Comparison of ENCODE assay signal across 8 cellular contexts in genomic region chr7:35537067-35538023, GRCh38.
DNase-seq lines count a peak whose midpoint lies in the region; ATAC-seq and TF ChIP-seq lines count a peak whose summit lies in the region.

No MANE protein-coding gene starts in this region.

- peak; percentile 97 for TF ChIP-seq CTCF in BJ (IDR thresholded peaks at IDR 0.05; ENCODE audit: insufficient read depth, low read depth, low read length)
- TF ChIP-seq CTCF in liver (IDR thresholded peaks at IDR 0.05; ENCODE audit: low read depth, low read length, missing input control): peak; percentile 93

- CTCF ChIA-PET in BJ (lab: Yijun Ruan, JAX): interaction anchor here (0.6 to 2.3 kb wide), 8 partner anchors 9 to 1285 kb away, joined by 3 to 7 read pairs (median 4); no protein-coding TSS in a partner anchor

- H3K4me1 ChIP-seq in liver (ENCODE audit: control insufficient read depth in 4 of 4, insufficient read depth in 4 of 4, low read length in 3 of 4): peaks cover 9 to 20% (median 15%) of the 10 kb centered on the region in 4 donors

- peak overlapping the region; percentile 83 to 91 for H3K27ac ChIP-seq in liver (ENCODE audit: low read depth in 1 of 2, low read length in 2 of 2)

- DNase-seq in BJ (ENCODE audit: low read depth) (no peak), NCI-H446 (lab: John Stamatoyannopoulos, UW) (peak; percentile 23 to 85), dedifferentiated amniotic fluid mesenchymal stem cell (ENCODE audit: extremely low spot score) (peak; percentile 53)
- peak; percentile 79 for DNase-seq in activated CD4-positive, alpha-beta T cell treated with anti-CD3 and anti-CD28 coated beads, Interleukin-2, amount 50 U/mL, for 1 hour
- DNase-seq in stimulated activated CD4-positive, alpha-beta T cell treated with anti-CD3 and anti-CD28 coated beads, Interleukin-4, amount 100 ng/mL, for 24 hours: peak; percentile 80

- WGBS in liver: 5% methylated on average over 43 of the region's 43 CpGs

- peak overlapping the region; percentile 10 to 13 for H3K9ac ChIP-seq in liver (ENCODE audit: low read depth in 1 of 2, low read length in 2 of 2)

- POLR2A ChIA-PET in BJ (lab: Charles Lee): no interaction called here

- H3K27me3 ChIP-seq in BJ (ENCODE audit: control insufficient read depth, insufficient read depth, low read length) (peaks cover 6% of the 10 kb centered on the region), liver (ENCODE audit: control insufficient read depth in 4 of 4, insufficient read depth in 4 of 4, low read length in 3 of 4) (no peaks in the 10 kb centered on the region)

- no peaks in the 10 kb centered on the region for H3K36me3 ChIP-seq in BJ (ENCODE audit: control insufficient read depth, insufficient read depth, low read length)
- no peaks in the 10 kb centered on the region for H3K36me3 ChIP-seq in liver (ENCODE audit: control insufficient read depth in 4 of 4, insufficient read depth in 3 of 4, low read depth in 1 of 4, low read length in 3 of 4)

- TF ChIP-seq RAD21 in liver (IDR thresholded peaks at IDR 0.05): peak; percentile 91 to 95

- peak; percentile 98 for ATAC-seq in GM19043 (IDR thresholded peaks at IDR 0.05; ENCODE audit: low read depth, unreplicated experiment)
- ATAC-seq in HG03342 (IDR thresholded peaks at IDR 0.05; ENCODE audit: unreplicated experiment): peak; percentile 99

- peak overlapping the region; percentile 24; the same call in 1 of the 2 replicates for H3K4me3 ChIP-seq in BJ (ENCODE audit: low read depth, low read length)
- H3K4me3 ChIP-seq in liver (ENCODE audit: low read depth in 1 of 3, low read length in 3 of 3): peak overlapping the region in 1 of 3 donors; percentile 57

- H3K9me3 ChIP-seq in liver (ENCODE audit: control insufficient read depth in 4 of 4, low read length in 3 of 4): no peaks in the 10 kb centered on the region

TF ChIP-seq in liver, 16 proteins besides CTCF, POLR2A, EP300 and RAD21:
- TF ChIP-seq RXRA (IDR thresholded peaks at IDR 0.05) (peak; percentile 57 to 87), GABPA (IDR thresholded peaks at IDR 0.05 in 1 of 2, conservative IDR thresholded peaks at IDR 0.05 in 1 of 2) (no peak)
TF ChIP-seq in liver: peak in this region for 1.
